Comparison of ENCODE assay signal across 25 cellular contexts in genomic region chr7:149440222-149440621, GRCh38. TPM values are rescaled to one million over a fixed set of nuclear protein-coding genes. Genes with fewer than 3 reads are reported as not detected.
DNase-seq lines count a peak whose midpoint lies in the region; ATAC-seq and TF ChIP-seq lines count a peak whose summit lies in the region.
"Had no signal": no experiment of that assay in that cellular context is flagged by ENCODE, and none has a peak within 500 bp of the region (broad histone marks: within the 10 kb centered on the region; RNA-seq: fewer than 3 reads in every experiment).

No MANE protein-coding gene starts in this region.

- no peak overlapping the region for H3K9ac ChIP-seq in DND-41 (ENCODE audit: low read depth, low read length)

- peaks cover 24% of the 10 kb centered on the region for H3K36me3 Mint-ChIP-seq in activated CD4-positive, alpha-beta T cell treated with anti-CD3 and anti-CD28 coated beads, Interleukin-2, amount 10 ng/mL, durations not matched to agents 24 days and 14 days (ENCODE audit: low read depth)
- H3K36me3 Mint-ChIP-seq in activated T-helper 17 cell treated with anti-CD3 and anti-CD28 coated beads, Interleukin-2, amount 50 U/mL, for 72 hours (ENCODE audit: low read depth) = peaks cover 60% of the 10 kb centered on the region

- no peaks in the 10 kb centered on the region for H3K27me3 ChIP-seq in DND-41 (ENCODE audit: insufficient read depth, low read length, poor library complexity)
- H3K27me3 ChIP-seq: SJCRH30 had no signal

- H3K4me1 ChIP-seq in DND-41 (ENCODE audit: insufficient read depth, low read length) = 0 out of 2 replicates have a peak, but pooled peaks cover 2% of the 10 kb centered on the region
- H3K4me1 ChIP-seq: HAP-1, SJCRH30 had no signal

- H3K36me3 ChIP-seq in DND-41 (ENCODE audit: insufficient read depth, low read length) = peaks cover 41% of the 10 kb centered on the region

- no peak for TF ChIP-seq CTCF in DND-41 (IDR thresholded peaks at IDR 0.05; ENCODE audit: borderline replicate concordance, extremely low read depth, low read length, poor library complexity, severe bottlenecking)

- H3K4me1 Mint-ChIP-seq in activated CD4-positive, alpha-beta T cell treated with anti-CD3 and anti-CD28 coated beads, Interleukin-2, amount 10 ng/mL, durations not matched to agents 24 days and 14 days = peaks cover 16% of the 10 kb centered on the region
- H3K4me1 Mint-ChIP-seq in activated T-helper 17 cell treated with anti-CD3 and anti-CD28 coated beads, Interleukin-2, amount 50 U/mL, for 72 hours = no peaks in the 10 kb centered on the region
- H3K4me1 Mint-ChIP-seq: B cell, brain had no signal

- H3K4me3 Mint-ChIP-seq in activated CD4-positive, alpha-beta T cell treated with anti-CD3 and anti-CD28 coated beads, Interleukin-2, amount 10 ng/mL, durations not matched to agents 24 days and 14 days = no peak overlapping the region
- H3K4me3 Mint-ChIP-seq in activated T-helper 17 cell treated with anti-CD3 and anti-CD28 coated beads, Interleukin-2, amount 50 U/mL, for 72 hours = no peak overlapping the region
- H3K4me3 Mint-ChIP-seq: B cell; brain; naive thymus-derived CD4-positive, alpha-beta T cell had no signal

- H3K4me2 ChIP-seq in DND-41 (ENCODE audit: insufficient read depth, low read length) = no peak overlapping the region

- ATAC-seq in DND-41 (ENCODE audit: insufficient read depth, low read depth) (peak; percentile 45; the same call in 1 of the 3 replicates), HG03045 (IDR thresholded peaks at IDR 0.05; ENCODE audit: unreplicated experiment) (no peak), GM21825 (IDR thresholded peaks at IDR 0.05; ENCODE audit: unreplicated experiment) (no peak)
- peak; percentile 97 for ATAC-seq in activated T-helper 17 cell treated with anti-CD3 and anti-CD28 coated beads, Interleukin-2, amount 50 U/mL, for 72 hours (replicated peaks)
- ATAC-seq: HepG2; left ventricle myocardium superior; naive thymus-derived CD4-positive, alpha-beta T cell had no signal

- DNase-seq in activated CD4-positive, alpha-beta T cell treated with anti-CD3 and anti-CD28 coated beads, Interleukin-2, amount 10 ng/mL, durations not matched to agents 24 days and 14 days = peak; percentile 68
- no peak for DNase-seq in activated CD4-positive, alpha-beta T cell treated with anti-CD3 and anti-CD28 coated beads, Interleukin-2, amount 50 U/mL, for 4 hours
- DNase-seq in DND-41 (no peak), islet precursor cell (peak; percentile 16), AG20443 (ENCODE audit: low spot score) (no peak)
- DNase-seq: activated CD4-positive, CD25-positive, alpha-beta regulatory T cell treated with anti-CD3 and anti-CD28 coated beads, Interleukin-2, amount 50 U/mL, for 72 hours; effector CD4-positive, alpha-beta T cell; EL; foreskin melanocyte; hippocampal formation; left ventricle myocardium superior; naive thymus-derived CD4-positive, alpha-beta T cell; NCI-H1092; NCI-H187; NCI-H2227 treated with DMSO at 0.1 percent for 48 hours; SJCRH30; small intestine had no signal

- H3K4me3 ChIP-seq in DND-41 (ENCODE audit: low read depth in 1 of 2, low read length in 2 of 2) = no peak overlapping the region
- H3K4me3 ChIP-seq: HAP-1, SJCRH30 had no signal

- H3K27ac ChIP-seq in DND-41 (ENCODE audit: low read length) = peak overlapping the region; percentile 35
- H3K27ac ChIP-seq: HL-60, SJCRH30 had no signal

- H3K79me2 ChIP-seq in DND-41 (ENCODE audit: insufficient read depth, low read length) = no peaks in the 10 kb centered on the region

- H3K9me3 ChIP-seq in DND-41 (ENCODE audit: insufficient read depth, low read length, severe bottlenecking) = no peaks in the 10 kb centered on the region
- H3K9me3 ChIP-seq: HAP-1, SJCRH30 had no signal

- H4K20me1 ChIP-seq in DND-41 (ENCODE audit: insufficient read depth, low read length) = no peaks in the 10 kb centered on the region

- peak overlapping the region; percentile 68 for H3K27ac Mint-ChIP-seq in activated CD4-positive, alpha-beta T cell treated with anti-CD3 and anti-CD28 coated beads, Interleukin-2, amount 10 ng/mL, durations not matched to agents 24 days and 14 days
- H3K27ac Mint-ChIP-seq in activated T-helper 17 cell treated with anti-CD3 and anti-CD28 coated beads, Interleukin-2, amount 50 U/mL, for 72 hours = peak overlapping the region; percentile 34
- H3K27ac Mint-ChIP-seq: B cell, brain had no signal

- no peak overlapping the region for H2AFZ ChIP-seq in DND-41 (ENCODE audit: low read depth, low read length)

- no peaks in the 10 kb centered on the region for H3K9me3 Mint-ChIP-seq in activated CD4-positive, alpha-beta T cell treated with anti-CD3 and anti-CD28 coated beads, Interleukin-2, amount 10 ng/mL, durations not matched to agents 24 days and 14 days
- no peaks in the 10 kb centered on the region for H3K9me3 Mint-ChIP-seq in activated T-helper 17 cell treated with anti-CD3 and anti-CD28 coated beads, Interleukin-2, amount 50 U/mL, for 72 hours
- H3K9me3 Mint-ChIP-seq: brain; naive thymus-derived CD4-positive, alpha-beta T cell had no signal

- intact Hi-C loops in activated CD4-positive, alpha-beta T cell treated with anti-CD3 and anti-CD28 coated beads, Interleukin-2, amount 10 ng/mL, durations not matched to agents 24 days and 14 days (cut with micrococcal nuclease) = no loop called here

- H3K27me3 Mint-ChIP-seq in activated CD4-positive, alpha-beta T cell treated with anti-CD3 and anti-CD28 coated beads, Interleukin-2, amount 10 ng/mL, durations not matched to agents 24 days and 14 days = no peaks in the 10 kb centered on the region
- H3K27me3 Mint-ChIP-seq in activated T-helper 17 cell treated with anti-CD3 and anti-CD28 coated beads, Interleukin-2, amount 50 U/mL, for 72 hours = no peaks in the 10 kb centered on the region
- H3K27me3 Mint-ChIP-seq: B cell; brain; naive thymus-derived CD4-positive, alpha-beta T cell had no signal

RNA-seq across cellular contexts. Expression of gene ZNF777, which starts 20.6 kb away (rescaled TPM):
- total RNA-seq in activated CD4-positive, alpha-beta T cell treated with anti-CD3 and anti-CD28 coated beads, Interleukin-2, amount 10 ng/mL, durations not matched to agents 24 days and 14 days = 18.2 and 19.2 TPM in 2 replicates
- total RNA-seq in activated T-helper 17 cell treated with anti-CD3 and anti-CD28 coated beads, Interleukin-2, amount 50 U/mL, for 72 hours = 1 to 10 TPM; 5.8 to 9.6 TPM

RNA-seq across cellular contexts. Expression of gene ZNF746, which starts 57.4 kb away (rescaled TPM):
- total RNA-seq in activated CD4-positive, alpha-beta T cell treated with anti-CD3 and anti-CD28 coated beads, Interleukin-2, amount 10 ng/mL, durations not matched to agents 24 days and 14 days = 23.3 and 24.8 TPM in 2 replicates
- total RNA-seq in activated T-helper 17 cell treated with anti-CD3 and anti-CD28 coated beads, Interleukin-2, amount 50 U/mL, for 72 hours = 10 to 100 TPM; 12.0 to 15.5 TPM

Comparison
In these comparisons a context has a peak if more than half of its experiments do, and no peak if none do; other contexts are left out.
1. DNase-seq: peak in activated CD4-positive, alpha-beta T cell treated with anti-CD3 and anti-CD28 coated beads, Interleukin-2, amount 10 ng/mL, durations not matched to agents 24 days and 14 days (single experiment) and islet precursor cell (single experiment); none in activated CD4-positive, alpha-beta T cell treated with anti-CD3 and anti-CD28 coated beads, Interleukin-2, amount 50 U/mL, for 4 hours (0 of 2), DND-41 (single experiment) and AG20443 (single experiment).
2. ATAC-seq: peak in DND-41 (single experiment) and activated T-helper 17 cell treated with anti-CD3 and anti-CD28 coated beads, Interleukin-2, amount 50 U/mL, for 72 hours (single experiment); none in HG03045 (single experiment) and GM21825 (single experiment).